15 cellular contexts compared by ENCODE assay signal in genomic region chr14:93734961-93735360, GRCh38. TPM values are rescaled to one million over a fixed set of nuclear protein-coding genes. Genes with fewer than 3 reads are reported as not detected.
DNase-seq lines count a peak whose midpoint lies in the region; TF ChIP-seq lines count a peak whose summit lies in the region.
"Had no signal": no experiment of that assay in that cellular context is flagged by ENCODE, and none has a peak within 500 bp of the region (broad histone marks: within the 10 kb centered on the region; RNA-seq: fewer than 3 reads in every experiment).

No MANE protein-coding gene starts in this region.

- no peaks in the 10 kb centered on the region for H3K27me3 ChIP-seq in osteoblast (ENCODE audit: insufficient read depth, low read length)
- H3K27me3 ChIP-seq: BLaER1 had no signal

- H3K9me3 ChIP-seq in osteoblast (ENCODE audit: low read depth, low read length) = no peaks in the 10 kb centered on the region
- H3K9me3 ChIP-seq: BLaER1, Caco-2 had no signal

- no peak overlapping the region for H3K27ac ChIP-seq in osteoblast (ENCODE audit: low read depth, low read length)
- H3K27ac ChIP-seq: BLaER1, HL-60 had no signal

- in situ Hi-C loops in GM13976 (cut with MboI; ENCODE audit: low sequenced_read_pairs, unreplicated experiment) = no loop called here

- no peaks in the 10 kb centered on the region for H3K4me1 ChIP-seq in osteoblast (ENCODE audit: insufficient read depth, low read length)
- H3K4me1 ChIP-seq: BLaER1, Caco-2 had no signal

- peak; percentile 6 for DNase-seq in NCI-H82 (lab: John Stamatoyannopoulos, UW)
- no peak for DNase-seq in NCI-H82 treated with DMSO at 0.1 percent for 48 hours (lab: John Stamatoyannopoulos, UW; ENCODE audit: unreplicated experiment)
- DNase-seq in kidney tubule cell (ENCODE audit: low spot score) = peak; percentile 29
- DNase-seq in osteoblast (ENCODE audit: insufficient read length, low spot score, missing footprints) = peak; percentile 61
- no peak for DNase-seq in stimulated activated CD4-positive, alpha-beta T cell treated with anti-CD3 and anti-CD28 coated beads, Interleukin-2, amount 100 ng/mL, for 24 hours
- no peak for DNase-seq in GM13976 (ENCODE audit: low spot score)
- DNase-seq in NCI-H446 (lab: John Stamatoyannopoulos, UW) = no peak
- DNase-seq: AML-193; Caco-2; CD8-positive, alpha-beta memory T cell; EL; GDM1 had no signal

- no peak overlapping the region for H3K4me3 ChIP-seq in osteoblast (ENCODE audit: insufficient read depth, low read length)
- H3K4me3 ChIP-seq: BLaER1, K562 had no signal

- H3K36me3 ChIP-seq in osteoblast (ENCODE audit: insufficient read depth, low read length) = no peaks in the 10 kb centered on the region
- H3K36me3 ChIP-seq: BLaER1 had no signal

- H2AFZ ChIP-seq in osteoblast (ENCODE audit: low read length) = no peak overlapping the region

- no peaks in the 10 kb centered on the region for H4K20me1 ChIP-seq in osteoblast (ENCODE audit: insufficient read depth, low read length)
- H4K20me1 ChIP-seq: BLaER1 had no signal

- no peaks in the 10 kb centered on the region for H3K79me2 ChIP-seq in osteoblast (ENCODE audit: insufficient read depth, low read length)

- H3K4me2 ChIP-seq in osteoblast (ENCODE audit: insufficient read depth, low read length) = no peak overlapping the region
- H3K4me2 ChIP-seq: BLaER1 had no signal

- TF ChIP-seq CTCF in osteoblast (IDR thresholded peaks at IDR 0.05; ENCODE audit: extremely low read depth, low read depth, low read length) = no peak
- no peak for TF ChIP-seq CTCF in GM13976 (IDR thresholded peaks at IDR 0.05; ENCODE audit: borderline replicate concordance, control extremely low read depth, extremely low read depth, insufficient read depth, missing control alignments)

RNA-seq across cellular contexts. Expression of gene PRIMA1, which starts 53.3 kb away (rescaled TPM):
- total RNA-seq in osteoblast = not detected in 2 replicates
- total RNA-seq: CD8-positive, alpha-beta memory T cell; K562 had no signal

Comparison
In these comparisons a context has a peak if more than half of its experiments do, and no peak if none do; other contexts are left out.
1. DNase-seq: peak in NCI-H82 (single experiment), kidney tubule cell (single experiment) and osteoblast (single experiment); none in NCI-H82 treated with DMSO at 0.1 percent for 48 hours (single experiment), stimulated activated CD4-positive, alpha-beta T cell treated with anti-CD3 and anti-CD28 coated beads, Interleukin-2, amount 100 ng/mL, for 24 hours (0 of 2), GM13976 (single experiment) and NCI-H446 (0 of 2).